ENCODE assay signal across 9 cellular contexts in the genomic region with DNA sequence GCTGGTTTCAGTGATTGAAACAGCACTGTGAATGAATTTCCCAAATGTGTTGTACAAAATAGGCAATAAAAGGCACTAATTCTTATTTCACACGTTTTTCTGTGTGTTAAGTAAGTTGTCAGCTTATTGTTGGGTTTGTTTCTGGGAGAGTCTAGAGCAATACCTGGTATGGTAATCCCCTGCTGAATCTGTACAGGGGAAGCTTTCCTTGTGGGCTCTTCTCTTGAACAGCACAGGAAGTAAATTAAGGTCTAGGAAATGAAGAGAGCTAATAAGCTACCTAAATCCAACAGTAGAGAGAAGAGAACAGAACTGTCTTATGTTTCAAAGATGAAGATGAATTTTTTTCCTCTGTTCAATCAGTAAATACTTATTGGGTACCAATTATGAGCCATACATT.
"Had no signal": no experiment of that assay in that cellular context is flagged by ENCODE, and none has a peak within 500 bp of the region (broad histone marks: within the 10 kb centered on the region; RNA-seq: fewer than 3 reads in every experiment).

No MANE protein-coding gene starts in this region.

- DNase-seq: GM23248, GOT3, H7, H9, HCEC 1CT, HFFc6 had no signal

- H3K4me3 ChIP-seq: GM23248, GM23338, HAP-1 had no signal

- H3K9ac ChIP-seq: GM23248 had no signal

- ATAC-seq: GM23338, HCT116 had no signal

- H3K4me3 Mint-ChIP-seq: GM23338, H9, HFFc6 had no signal

- H3K9me3 Mint-ChIP-seq: GM23338 had no signal

- H3K27ac ChIP-seq: GM23248 had no signal

- H3K4me2 ChIP-seq: GM23338 had no signal

- H2AFZ ChIP-seq: GM23248, GM23338 had no signal

- H3K27ac Mint-ChIP-seq: GM23338, HFFc6 had no signal

- H3K9me3 ChIP-seq: HAP-1 had no signal

- H3K36me3 ChIP-seq: HAP-1 had no signal
